Comparison of ENCODE assay signal across 27 cellular contexts in the genomic region with DNA sequence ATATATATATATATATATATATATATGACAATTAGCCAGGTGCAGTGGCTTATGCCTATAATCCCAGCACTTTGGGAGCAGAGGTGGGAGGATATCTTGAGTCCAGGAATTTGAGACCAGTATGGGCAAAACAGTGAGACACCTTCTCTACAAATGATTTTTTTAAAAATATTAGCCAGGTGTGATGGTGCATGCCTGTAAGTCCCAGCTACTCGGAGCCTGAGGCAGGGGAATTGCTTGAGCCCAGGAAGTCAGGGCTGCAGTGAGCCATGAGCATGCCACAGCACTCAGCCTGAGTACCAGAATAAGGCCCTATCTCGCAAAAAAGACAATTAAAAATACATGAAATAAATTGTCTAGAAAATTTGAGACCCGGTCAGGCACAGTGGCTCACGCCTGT.
"Had no signal": no experiment of that assay in that cellular context is flagged by ENCODE, and none has a peak within 500 bp of the region (broad histone marks: within the 10 kb centered on the region; RNA-seq: fewer than 3 reads in every experiment).

No MANE protein-coding gene starts in this region.

- H3K9me3 ChIP-seq: ovary, psoas muscle, right lobe of liver, sigmoid colon, thoracic aorta, thyroid gland, tibial nerve, upper lobe of right lung, uterus had no signal

- H3K4me1 Mint-ChIP-seq: natural killer cell; stimulated activated effector memory CD8-positive, alpha-beta T cell treated with anti-CD3 and anti-CD28 coated beads, Interleukin-12 subunit alpha, Interleukin-12 subunit beta, amount 100 ng/mL, for 72 hours; stimulated activated naive B cell treated with anti-CD40 and anti-IgM and Interleukin-4, amounts not matched to agents 10 μg/mL and 1 μg/mL and 100 μg/mL, for 72 hours had no signal

- FAIRE-seq: small intestine had no signal

- H3K27ac Mint-ChIP-seq: natural killer cell; neural progenitor cell; progenitor cell of endocrine pancreas; stimulated activated effector memory CD8-positive, alpha-beta T cell treated with anti-CD3 and anti-CD28 coated beads, Interleukin-12 subunit alpha, Interleukin-12 subunit beta, amount 100 ng/mL, for 72 hours; stimulated activated naive B cell treated with anti-CD40 and anti-IgM and Interleukin-4, amounts not matched to agents 10 μg/mL and 1 μg/mL and 100 μg/mL, for 72 hours; stimulated activated naive CD8-positive, alpha-beta T cell treated with anti-CD3 and anti-CD28 coated beads, Interleukin-15, Interleukin-2, amounts not matched to agents 100 ng/mL and 50 ng/mL, for 24 hours had no signal

- H2AFZ ChIP-seq: neural progenitor cell, parathyroid adenoma had no signal

- H3K9ac ChIP-seq: neural progenitor cell, parathyroid adenoma had no signal

- H3K27me3 Mint-ChIP-seq: progenitor cell of endocrine pancreas, type B pancreatic cell had no signal

- H3K79me2 ChIP-seq: parathyroid adenoma had no signal

- H3K4me2 ChIP-seq: neural progenitor cell had no signal

- H3K4me3 ChIP-seq: neural progenitor cell, ovary, psoas muscle, right lobe of liver, sigmoid colon, stomach, thoracic aorta, thyroid gland, tibial nerve, upper lobe of right lung, uterus had no signal

- H3K4me3 Mint-ChIP-seq: natural killer cell; neural progenitor cell; stimulated activated effector memory CD8-positive, alpha-beta T cell treated with anti-CD3 and anti-CD28 coated beads, Interleukin-12 subunit alpha, Interleukin-12 subunit beta, amount 100 ng/mL, for 72 hours; stimulated activated naive B cell treated with anti-CD40 and anti-IgM and Interleukin-4, amounts not matched to agents 10 μg/mL and 1 μg/mL and 100 μg/mL, for 72 hours; stimulated activated naive CD8-positive, alpha-beta T cell treated with anti-CD3 and anti-CD28 coated beads, Interleukin-15, Interleukin-2, amounts not matched to agents 100 ng/mL and 50 ng/mL, for 24 hours; type B pancreatic cell had no signal

- DNase-seq: natural killer cell; occipital lobe; ovary; posterior cingulate gyrus; psoas muscle; right cardiac atrium; right lobe of liver; sigmoid colon; small intestine; stimulated activated CD4-positive, alpha-beta T cell treated with anti-CD3 and anti-CD28 coated beads, Interleukin-15, amount 100 ng/mL, for 24 hours; stimulated activated CD4-positive, alpha-beta T cell treated with anti-CD3 and anti-CD28 coated beads, Interleukin-2, amount 100 ng/mL, for 24 hours; stimulated activated CD4-positive, alpha-beta T cell treated with anti-CD3 and anti-CD28 coated beads, Interleukin-2, amount 100 ng/mL, for 48 hours; stimulated activated CD4-positive, alpha-beta T cell treated with anti-CD3 and anti-CD28 coated beads, Interleukin-4, amount 100 ng/mL, for 24 hours; stimulated activated naive B cell treated with anti-CD40 and anti-IgM and Interleukin-4, amounts not matched to agents 10 μg/mL and 1 μg/mL and 100 μg/mL, for 72 hours; stimulated activated naive CD4-positive, alpha-beta T cell treated with Interleukin-2 at 50 U/mL for 16 hours; stomach; thyroid gland; upper lobe of right lung; uterus had no signal

- H3K36me3 ChIP-seq: neural progenitor cell, ovary, right lobe of liver, sigmoid colon, stomach, thoracic aorta, thyroid gland, tibial nerve, upper lobe of right lung, uterus had no signal

- H3K27ac ChIP-seq: neural progenitor cell, ovary, parathyroid adenoma, psoas muscle, right lobe of liver, stomach, thoracic aorta, thyroid gland, tibial nerve, upper lobe of right lung, uterus had no signal

- H3K27me3 ChIP-seq: neural progenitor cell, ovary, right lobe of liver, sigmoid colon, stomach, thyroid gland, tibial nerve, uterus had no signal

- ATAC-seq: natural killer cell; psoas muscle; right lobe of liver; stimulated activated effector memory CD8-positive, alpha-beta T cell treated with anti-CD3 and anti-CD28 coated beads, Interleukin-12 subunit alpha, Interleukin-12 subunit beta, amount 100 ng/mL, for 72 hours; stimulated activated naive B cell treated with anti-CD40 and anti-IgM and Interleukin-4, amounts not matched to agents 10 μg/mL and 1 μg/mL and 100 μg/mL, for 72 hours; upper lobe of right lung had no signal

- H3K36me3 Mint-ChIP-seq: natural killer cell; neural progenitor cell; stimulated activated effector memory CD8-positive, alpha-beta T cell treated with anti-CD3 and anti-CD28 coated beads, Interleukin-12 subunit alpha, Interleukin-12 subunit beta, amount 100 ng/mL, for 72 hours; stimulated activated naive B cell treated with anti-CD40 and anti-IgM and Interleukin-4, amounts not matched to agents 10 μg/mL and 1 μg/mL and 100 μg/mL, for 72 hours; type B pancreatic cell had no signal

- H3K9me3 Mint-ChIP-seq: natural killer cell; stimulated activated effector memory CD8-positive, alpha-beta T cell treated with anti-CD3 and anti-CD28 coated beads, Interleukin-12 subunit alpha, Interleukin-12 subunit beta, amount 100 ng/mL, for 72 hours; stimulated activated naive B cell treated with anti-CD40 and anti-IgM and Interleukin-4, amounts not matched to agents 10 μg/mL and 1 μg/mL and 100 μg/mL, for 72 hours; stimulated activated naive CD8-positive, alpha-beta T cell treated with anti-CD3 and anti-CD28 coated beads, Interleukin-15, Interleukin-2, amounts not matched to agents 100 ng/mL and 50 ng/mL, for 24 hours; type B pancreatic cell had no signal

- H3K4me1 ChIP-seq: neural progenitor cell, parathyroid adenoma, psoas muscle, right lobe of liver, tibial nerve, upper lobe of right lung, uterus had no signal
